ENCODE assay signal across 8 cellular contexts in the genomic region with DNA sequence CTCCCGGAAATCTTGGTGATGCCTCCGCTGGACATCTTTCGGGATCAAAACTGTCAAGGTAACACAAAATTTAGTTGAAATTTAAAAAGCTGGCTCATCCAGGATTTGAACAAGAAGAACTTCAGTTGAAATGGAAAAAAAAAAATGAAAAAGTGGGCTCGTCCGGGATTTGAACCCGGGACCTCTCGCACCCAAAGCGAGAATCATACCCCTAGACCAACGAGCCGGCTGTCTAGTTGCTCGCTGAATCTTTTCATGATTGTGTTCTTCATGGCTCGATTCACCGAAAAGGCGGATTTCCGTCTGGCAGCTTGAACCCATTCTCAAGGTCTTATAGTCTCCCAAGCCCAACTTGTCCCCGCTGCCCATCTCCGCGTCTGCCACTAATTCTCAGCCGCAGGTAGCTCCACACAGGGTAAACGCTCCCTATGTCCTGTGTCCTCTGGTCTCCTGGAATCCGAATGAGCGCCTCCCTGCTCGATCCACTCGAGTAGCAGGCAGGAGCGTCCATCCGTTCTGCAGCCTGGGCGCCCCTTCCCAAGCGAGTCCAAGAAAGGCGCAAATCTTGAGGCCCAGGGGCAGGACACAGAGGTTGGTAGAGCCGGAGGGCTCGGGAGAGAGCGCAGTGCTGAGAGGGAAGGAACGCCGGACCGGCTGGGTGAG. TPM values are rescaled to one million over a fixed set of nuclear protein-coding genes. Genes with fewer than 3 reads are reported as not detected.
A peak's percentile ranks its signal among the peaks of the same experiment; 100 is the strongest.
DNase-seq lines count a peak whose midpoint lies in the region; ATAC-seq and TF ChIP-seq lines count a peak whose summit lies in the region.

No MANE protein-coding gene starts in this region.

- peak overlapping the region; percentile 90 for H3K4me3 Mint-ChIP-seq in endodermal cell
- peak overlapping the region; percentile 90 to 95 for H3K4me3 Mint-ChIP-seq in stimulated activated naive B cell treated with anti-CD40 and anti-IgM and Interleukin-4, amounts not matched to agents 10 μg/mL and 1 μg/mL and 100 μg/mL, for 72 hours

- peak overlapping the region; percentile 83 for H3K27ac ChIP-seq in HL-60 (replicated peaks)
- no peak overlapping the region for H3K27ac ChIP-seq in endodermal cell (ENCODE audit: low read depth, low read length)
- H3K27ac ChIP-seq in muscle layer of colon (ENCODE audit: low read depth, low read length), result peak overlapping the region; percentile 64

- H3K27ac Mint-ChIP-seq in endodermal cell, result peak overlapping the region; percentile 94
- H3K27ac Mint-ChIP-seq in stimulated activated naive B cell treated with anti-CD40 and anti-IgM and Interleukin-4, amounts not matched to agents 10 μg/mL and 1 μg/mL and 100 μg/mL, for 72 hours, result peak overlapping the region; percentile 100

- peak; percentile 14 to 17 for ATAC-seq in stimulated activated naive B cell treated with anti-CD40 and anti-IgM and Interleukin-4, amounts not matched to agents 10 μg/mL and 1 μg/mL and 100 μg/mL, for 72 hours (replicated peaks)
- ATAC-seq in GM21619 (IDR thresholded peaks at IDR 0.05; ENCODE audit: unreplicated experiment), result no peak

- no peak for TF ChIP-seq CTCF in HL-60 (IDR thresholded peaks at IDR 0.05; ENCODE audit: insufficient read depth, low read length)
- no peak for TF ChIP-seq CTCF in endodermal cell (conservative IDR thresholded peaks at IDR 0.05)

- H3K9ac ChIP-seq in endodermal cell (ENCODE audit: extremely low read depth, low read length, poor library complexity, severe bottlenecking) (peak overlapping the region; percentile 73), muscle layer of colon (ENCODE audit: low read length) (peak overlapping the region; percentile 63)

- H3K4me3 ChIP-seq in HL-60 (replicated peaks; ENCODE audit: insufficient read depth, low read length) (peak overlapping the region; percentile 86), endodermal cell (ENCODE audit: low read length) (peak overlapping the region; percentile 100), muscle layer of colon (ENCODE audit: low read depth in 1 of 2, low read length in 2 of 2) (peak overlapping the region; percentile 73 to 94)

- H3K36me3 ChIP-seq in endodermal cell (ENCODE audit: control insufficient read depth, insufficient read depth, low read length) (no peaks in the 10 kb centered on the region), muscle layer of colon (ENCODE audit: insufficient read depth, low read length) (no peaks in the 10 kb centered on the region)

- no peaks in the 10 kb centered on the region for H3K36me3 Mint-ChIP-seq in endodermal cell (ENCODE audit: low read depth)
- peaks cover 30 to 48% of the 10 kb centered on the region in 2 donors for H3K36me3 Mint-ChIP-seq in stimulated activated naive B cell treated with anti-CD40 and anti-IgM and Interleukin-4, amounts not matched to agents 10 μg/mL and 1 μg/mL and 100 μg/mL, for 72 hours

- H3K9me3 Mint-ChIP-seq in endodermal cell, result peaks cover 3% of the 10 kb centered on the region
- H3K9me3 Mint-ChIP-seq in stimulated activated naive B cell treated with anti-CD40 and anti-IgM and Interleukin-4, amounts not matched to agents 10 μg/mL and 1 μg/mL and 100 μg/mL, for 72 hours, result peaks cover 0 to 4% of the 10 kb centered on the region in 2 donors

- H3K27me3 ChIP-seq in HL-60 (ENCODE audit: insufficient read depth, poor library complexity, severe bottlenecking) (no peaks in the 10 kb centered on the region), endodermal cell (ENCODE audit: control insufficient read depth, insufficient read depth, low read length, poor library complexity, severe bottlenecking) (peaks cover 20% of the 10 kb centered on the region), muscle layer of colon (ENCODE audit: control insufficient read depth in 1 of 2, insufficient read depth in 2 of 2, low read length in 2 of 2) (no peaks in the 10 kb centered on the region)

- DNase-seq in HL-60 (ENCODE audit: low read depth in 1 of 2, low spot score in 1 of 2) (peak in 1 of 2 experiments; percentile 78), endodermal cell (peak; percentile 94), GF-D8 (lab: John Stamatoyannopoulos, UW) (no peak), iPS-NIHi7 (ENCODE audit: extremely low spot score) (no peak)
- DNase-seq in activated CD4-positive, alpha-beta T cell treated with anti-CD3 and anti-CD28 coated beads, Interleukin-2, amount 50 U/mL, for 48 hours, result peak; percentile 83 to 88
- peak; percentile 74 for DNase-seq in stimulated activated naive B cell treated with anti-CD40 and anti-IgM and Interleukin-4, amounts not matched to agents 10 μg/mL and 1 μg/mL and 100 μg/mL, for 72 hours

- H3K4me1 ChIP-seq in endodermal cell (ENCODE audit: control insufficient read depth, insufficient read depth, low read length) (no peaks in the 10 kb centered on the region), muscle layer of colon (ENCODE audit: insufficient read depth, low read length) (peaks cover 13% of the 10 kb centered on the region)

- no peaks in the 10 kb centered on the region for H3K9me3 ChIP-seq in endodermal cell (ENCODE audit: control insufficient read depth, low read length)
- H3K9me3 ChIP-seq in muscle layer of colon (ENCODE audit: low read length), result no peaks in the 10 kb centered on the region

- peaks cover 38% of the 10 kb centered on the region for H3K27me3 Mint-ChIP-seq in endodermal cell (ENCODE audit: insufficient read depth)
- H3K27me3 Mint-ChIP-seq in stimulated activated naive B cell treated with anti-CD40 and anti-IgM and Interleukin-4, amounts not matched to agents 10 μg/mL and 1 μg/mL and 100 μg/mL, for 72 hours, result peaks cover 15% of the 10 kb centered on the region in 2 donors

- H3K4me1 Mint-ChIP-seq in endodermal cell, result peaks cover 4% of the 10 kb centered on the region
- H3K4me1 Mint-ChIP-seq in stimulated activated naive B cell treated with anti-CD40 and anti-IgM and Interleukin-4, amounts not matched to agents 10 μg/mL and 1 μg/mL and 100 μg/mL, for 72 hours, result peaks cover 53 to 79% of the 10 kb centered on the region in 2 donors

- 0 to 1% methylated on average over 33 to 35 of the region's 35 CpGs for WGBS in endodermal cell (ENCODE audit: insufficient coverage in 1 of 2, insufficient read length in 1 of 2), 2 experiments

RNA-seq across cellular contexts. Expression of gene TRIM7, which starts 16.2 kb away (rescaled TPM):
- total RNA-seq in endodermal cell, result not detected
- 0.21 TPM for polyA plus RNA-seq in endodermal cell (2013, experiment 1 of 2)
- 0.29 TPM for polyA plus RNA-seq in endodermal cell (2013, experiment 2 of 2)

RNA-seq across cellular contexts. Expression of gene TRIM41, which starts 34.2 kb away (rescaled TPM):
- 10 to 100 TPM; 37.5 to 41.7 TPM for total RNA-seq in endodermal cell
- polyA plus RNA-seq in endodermal cell (2013, experiment 1 of 2), result 29.1 TPM
- 23.7 TPM for polyA plus RNA-seq in endodermal cell (2013, experiment 2 of 2)

RNA-seq across cellular contexts. Expression of gene OR2V2, which starts 41.4 kb away (rescaled TPM):
- not detected for total RNA-seq in endodermal cell
- polyA plus RNA-seq in endodermal cell (2013, experiment 1 of 2), result not detected
- not detected for polyA plus RNA-seq in endodermal cell (2013, experiment 2 of 2)

RNA-seq across cellular contexts. Expression of gene RACK1, which starts 54.9 kb away (rescaled TPM):
- 1,000 to 10,000 TPM; 1,942 to 1,975 TPM for total RNA-seq in endodermal cell
- 2,359 TPM for polyA plus RNA-seq in endodermal cell (2013, experiment 1 of 2)
- polyA plus RNA-seq in endodermal cell (2013, experiment 2 of 2), result 2,067 TPM

RNA-seq across cellular contexts. Expression of gene OR2V1, which starts 57.9 kb away (rescaled TPM):
- not detected for total RNA-seq in endodermal cell
- not detected for polyA plus RNA-seq in endodermal cell (2013, experiment 1 of 2)
- not detected for polyA plus RNA-seq in endodermal cell (2013, experiment 2 of 2)

Comparison
In these comparisons a context has a peak if more than half of its experiments do, and no peak if none do; other contexts are left out.
1. DNase-seq: peak in activated CD4-positive, alpha-beta T cell treated with anti-CD3 and anti-CD28 coated beads, Interleukin-2, amount 50 U/mL, for 48 hours (2 of 2), endodermal cell (single experiment) and stimulated activated naive B cell treated with anti-CD40 and anti-IgM and Interleukin-4, amounts not matched to agents 10 μg/mL and 1 μg/mL and 100 μg/mL, for 72 hours (single experiment); none in GF-D8 (single experiment) and iPS-NIHi7 (single experiment).
2. Peak in every context shown above with its lines, with median percentiles within 50 percentile points of each other: H3K4me3 ChIP-seq.